In genomic region chr6:150142657-150143501, GRCh38 we compare ENCODE assay signal across 1 cellular context.
TF ChIP-seq lines count a peak whose summit lies in the region.

Gene PPP1R14C, plus strand, starts transcription at chr6:150143044. Its CDS starts 149 bp downstream, at chr6:150143193.

TF ChIP-seq in H1, 55 proteins besides CTCF, POLR2A, EP300 and RAD21 (continued from another document):
- TF ChIP-seq PHF8 (conservative IDR thresholded peaks at IDR 0.05; ENCODE audit: low read depth, low read length) (no peak), ASH2L (IDR thresholded peaks at IDR 0.05; ENCODE audit: low read length) (peak; percentile 10), RFX5 (IDR thresholded peaks at IDR 0.05; ENCODE audit: borderline replicate concordance, low read depth, low read length) (no peak), FOSL1 (IDR thresholded peaks at IDR 0.05; ENCODE audit: insufficient read depth, low read depth, low read length) (no peak), USF2 (IDR thresholded peaks at IDR 0.05; ENCODE audit: low read length) (no peak)
